In the genomic region with DNA sequence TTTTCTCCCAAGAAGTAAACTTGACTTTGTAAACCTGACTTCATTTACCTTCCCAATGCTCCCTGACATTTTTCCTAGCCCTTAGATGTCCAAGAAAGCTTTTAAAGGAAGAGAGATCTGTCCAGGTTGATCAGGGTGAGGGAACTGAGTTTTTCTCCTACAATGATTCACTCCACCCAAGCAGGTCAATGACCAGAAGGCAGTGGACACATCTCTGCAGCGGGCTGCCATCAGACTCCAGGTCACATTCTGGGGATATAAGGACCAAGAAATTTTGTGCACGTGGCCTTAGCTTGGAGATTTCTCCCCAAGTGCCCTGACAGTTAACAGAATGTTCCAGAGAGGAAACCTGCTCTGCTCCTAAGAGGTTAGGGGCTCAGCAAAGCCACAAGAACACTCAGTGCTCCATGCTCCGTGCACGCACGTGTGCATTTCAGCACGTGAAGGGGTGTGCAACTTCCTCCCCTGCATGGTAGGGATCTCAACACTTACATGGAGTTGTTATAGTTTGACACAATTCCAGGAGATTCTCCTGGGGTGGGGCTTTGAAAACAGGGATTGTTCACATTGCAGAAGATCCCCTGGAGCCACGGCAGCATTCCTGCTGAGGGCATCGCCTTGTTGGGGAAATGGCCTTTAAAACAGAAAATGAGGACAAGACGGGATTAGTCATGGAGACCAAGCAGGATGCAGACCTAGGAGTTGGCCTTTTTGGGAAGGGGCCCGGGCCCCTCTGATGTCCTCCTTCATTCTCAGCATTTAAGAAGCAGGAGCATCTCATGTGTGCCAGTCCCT, we compare ENCODE assay signal across 2 cellular contexts.
TF ChIP-seq lines count a peak whose summit lies in the region.

No MANE protein-coding gene starts in this region.

TF ChIP-seq in liver, 16 proteins besides CTCF, POLR2A, EP300 and RAD21:
- no peak for TF ChIP-seq GABPA (IDR thresholded peaks at IDR 0.05 in 1 of 2, conservative IDR thresholded peaks at IDR 0.05 in 1 of 2)
- TF ChIP-seq HNF4G (IDR thresholded peaks at IDR 0.05): no peak
- TF ChIP-seq RXRA (IDR thresholded peaks at IDR 0.05): peak; percentile 70 to 77

TF ChIP-seq in HepG2, 621 proteins besides CTCF, POLR2A, EP300 and RAD21:
- TF ChIP-seq ZNF350 (CRISPR knock-in tag; IDR thresholded peaks at IDR 0.05; ENCODE audit: borderline replicate concordance, low read depth) (no peak), ZNF264 (CRISPR knock-in tag; IDR thresholded peaks at IDR 0.05) (no peak), ZNF790 (CRISPR knock-in tag; IDR thresholded peaks at IDR 0.05; ENCODE audit: borderline replicate concordance) (no peak), MEIS1 (CRISPR knock-in tag; IDR thresholded peaks at IDR 0.05; ENCODE audit: borderline replicate concordance) (no peak), ZNF292 (CRISPR knock-in tag; IDR thresholded peaks at IDR 0.05; ENCODE audit: borderline replicate concordance, low read depth) (no peak), ELF4 (CRISPR knock-in tag; IDR thresholded peaks at IDR 0.05; ENCODE audit: borderline replicate concordance) (no peak)
- TF ChIP-seq, protein P1, sequence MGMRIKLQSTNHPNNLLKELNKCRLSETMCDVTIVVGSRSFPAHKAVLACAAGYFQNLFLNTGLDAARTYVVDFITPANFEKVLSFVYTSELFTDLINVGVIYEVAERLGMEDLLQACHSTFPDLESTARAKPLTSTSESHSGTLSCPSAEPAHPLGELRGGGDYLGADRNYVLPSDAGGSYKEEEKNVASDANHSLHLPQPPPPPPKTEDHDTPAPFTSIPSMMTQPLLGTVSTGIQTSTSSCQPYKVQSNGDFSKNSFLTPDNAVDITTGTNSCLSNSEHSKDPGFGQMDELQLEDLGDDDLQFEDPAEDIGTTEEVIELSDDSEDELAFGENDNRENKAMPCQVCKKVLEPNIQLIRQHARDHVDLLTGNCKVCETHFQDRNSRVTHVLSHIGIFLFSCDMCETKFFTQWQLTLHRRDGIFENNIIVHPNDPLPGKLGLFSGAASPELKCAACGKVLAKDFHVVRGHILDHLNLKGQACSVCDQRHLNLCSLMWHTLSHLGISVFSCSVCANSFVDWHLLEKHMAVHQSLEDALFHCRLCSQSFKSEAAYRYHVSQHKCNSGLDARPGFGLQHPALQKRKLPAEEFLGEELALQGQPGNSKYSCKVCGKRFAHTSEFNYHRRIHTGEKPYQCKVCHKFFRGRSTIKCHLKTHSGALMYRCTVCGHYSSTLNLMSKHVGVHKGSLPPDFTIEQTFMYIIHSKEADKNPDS (CRISPR knock-in tag; IDR thresholded peaks at IDR 0.05): no peak
